Comparison of ENCODE assay signal across 9 cellular contexts in the genomic region with DNA sequence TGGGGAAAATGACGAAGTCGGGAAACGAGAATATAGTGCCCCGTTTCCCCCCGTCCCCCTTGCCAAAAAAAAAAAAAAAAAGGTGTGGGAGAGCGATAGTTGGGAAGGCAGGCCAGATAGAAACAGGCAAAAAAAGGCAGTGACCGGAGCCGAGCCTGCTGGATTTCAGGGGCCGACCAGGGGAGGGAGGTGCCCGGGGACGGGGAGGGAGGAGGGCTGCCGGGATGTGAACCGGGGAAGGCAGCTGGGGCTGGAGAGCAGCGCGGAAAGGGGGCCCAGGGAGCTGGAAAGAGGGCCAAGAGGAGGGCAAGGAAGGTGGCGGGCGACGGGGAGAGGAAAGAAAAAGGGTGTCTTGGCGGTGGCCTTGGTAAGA. TPM values are rescaled to one million over a fixed set of nuclear protein-coding genes. Genes with fewer than 3 reads are reported as not detected.
A peak's percentile ranks its signal among the peaks of the same experiment; 100 is the strongest.
DNase-seq lines count a peak whose midpoint lies in the region; ATAC-seq, FAIRE-seq and TF ChIP-seq lines count a peak whose summit lies in the region.
"Had no signal": no experiment of that assay in that cellular context is flagged by ENCODE, and none has a peak within 500 bp of the region (broad histone marks: within the 10 kb centered on the region; RNA-seq: fewer than 3 reads in every experiment).

No MANE protein-coding gene starts in this region.

- intact Hi-C loops in activated CD8-positive, alpha-beta T cell treated with anti-CD3 and anti-CD28 coated beads for 36 hours (cut with micrococcal nuclease): no loop called here
- intact Hi-C loops in left ventricle myocardium superior (cut with micrococcal nuclease) (no loop called here), prostate gland (cut with DNase I) (no loop called here)

- no peak for TF ChIP-seq CTCF in activated CD8-positive, alpha-beta T cell treated with anti-CD3 and anti-CD28 coated beads for 36 hours (IDR thresholded peaks at IDR 0.05)
- no peak for TF ChIP-seq CTCF in prostate gland (IDR thresholded peaks at IDR 0.05)

- peak; percentile 53 for DNase-seq in H7
- peak; percentile 12 for DNase-seq in activated CD8-positive, alpha-beta T cell treated with anti-CD3 and anti-CD28 coated beads for 36 hours
- DNase-seq in left ventricle myocardium superior: peak; percentile 24
- peak; percentile 6 for DNase-seq in prostate gland (ENCODE audit: low spot score)
- DNase-seq in GM12891 (ENCODE audit: insufficient read length, low spot score): no peak
- no peak for DNase-seq in stimulated activated naive CD4-positive, alpha-beta T cell (lab: John Stamatoyannopoulos, UW)
- DNase-seq in stimulated activated CD4-positive, alpha-beta T cell treated with anti-CD3 and anti-CD28 coated beads, Interleukin-4, amount 100 ng/mL, for 4 hours: no peak

- no peaks in the 10 kb centered on the region for H3K36me3 Mint-ChIP-seq in activated CD8-positive, alpha-beta T cell treated with anti-CD3 and anti-CD28 coated beads for 36 hours (ENCODE audit: low read depth)

- H3K27ac Mint-ChIP-seq in activated CD8-positive, alpha-beta T cell treated with anti-CD3 and anti-CD28 coated beads for 36 hours: no peak overlapping the region

- H3K4me1 ChIP-seq in prostate gland (replicated peaks): no peaks in the 10 kb centered on the region

- peaks cover 14% of the 10 kb centered on the region for H3K27me3 Mint-ChIP-seq in activated CD8-positive, alpha-beta T cell treated with anti-CD3 and anti-CD28 coated beads for 36 hours

- peaks cover 16% of the 10 kb centered on the region for H3K4me1 Mint-ChIP-seq in activated CD8-positive, alpha-beta T cell treated with anti-CD3 and anti-CD28 coated beads for 36 hours (ENCODE audit: low read depth)

- no peak for FAIRE-seq in GM12891 (lab: Jason Lieb, UNC)
- FAIRE-seq: endometrium had no signal

- TF ChIP-seq POLR2A in prostate gland (IDR thresholded peaks at IDR 0.05) (no peak), GM12891 (IDR thresholded peaks at IDR 0.05; ENCODE audit: low read depth, low read length) (no peak)

- H3K9me3 ChIP-seq in prostate gland: no peaks in the 10 kb centered on the region

- peak overlapping the region in 1 of 2 donors; percentile 50 for H3K27ac ChIP-seq in prostate gland

- POLR2A ChIA-PET in activated CD8-positive, alpha-beta T cell treated with anti-CD3 and anti-CD28 coated beads for 36 hours (lab: Charles Lee): interaction anchor here (0.6 to 0.7 kb wide), 3 partner anchors 8 to 455 kb away, joined by 3 read pairs; no protein-coding TSS in a partner anchor

- peaks cover 5% of the 10 kb centered on the region for H3K27me3 ChIP-seq in H7 (ENCODE audit: control insufficient read depth, insufficient read depth, low read length)
- H3K27me3 ChIP-seq in prostate gland (replicated peaks; ENCODE audit: insufficient read depth): no peaks in the 10 kb centered on the region

- CTCF ChIA-PET in activated CD8-positive, alpha-beta T cell treated with anti-CD3 and anti-CD28 coated beads for 36 hours (lab: Charles Lee): no interaction called here

- H3K36me3 ChIP-seq in H7 (replicated peaks; ENCODE audit: control insufficient read depth, insufficient read depth, low read length) (peaks cover 4% of the 10 kb centered on the region), prostate gland (no peaks in the 10 kb centered on the region)

- no peaks in the 10 kb centered on the region for H3K9me3 Mint-ChIP-seq in activated CD8-positive, alpha-beta T cell treated with anti-CD3 and anti-CD28 coated beads for 36 hours

- H3K4me3 Mint-ChIP-seq in activated CD8-positive, alpha-beta T cell treated with anti-CD3 and anti-CD28 coated beads for 36 hours: peak overlapping the region; percentile 84

- peak overlapping the region; percentile 87 for H3K4me3 ChIP-seq in H7 (ENCODE audit: insufficient read depth, low read depth, low read length)
- H3K4me3 ChIP-seq in prostate gland: peak overlapping the region; percentile 49 to 52

- no peak for ATAC-seq in activated CD8-positive, alpha-beta T cell treated with anti-CD3 and anti-CD28 coated beads for 36 hours
- ATAC-seq in left ventricle myocardium superior (peak; percentile 60), HG03108 (IDR thresholded peaks at IDR 0.05; ENCODE audit: unreplicated experiment) (no peak)

- WGBS in prostate gland: 2% methylated on average over 19 of the region's 19 CpGs

TF ChIP-seq in GM12891, 5 proteins besides CTCF, POLR2A, EP300 and RAD21:
- TF ChIP-seq POU2F2 (IDR thresholded peaks at IDR 0.05; ENCODE audit: low read depth, low read length) (no peak), SPI1 (IDR thresholded peaks at IDR 0.05; ENCODE audit: low read depth, low read length) (no peak), PAX5 (IDR thresholded peaks at IDR 0.05; ENCODE audit: insufficient read depth, low read length, severe bottlenecking) (no peak), TAF1 (IDR thresholded peaks at IDR 0.05; ENCODE audit: low read depth, low read length) (no peak), POLR2AphosphoS5 (IDR thresholded peaks at IDR 0.05; ENCODE audit: low read depth, low read length) (no peak)

RNA-seq across cellular contexts. Expression of a gene that starts 0.8 kb away (rescaled TPM):
- 22.6 and 31.7 TPM in 2 replicates for total RNA-seq in H7 (2014; rRNA removed; shearing (Covaris generic))
- 1 to 10 TPM in 1 of 2 experiments, under 1 TPM in 1; 0.98 to 1.3 TPM for total RNA-seq in activated CD8-positive, alpha-beta T cell treated with anti-CD3 and anti-CD28 coated beads for 36 hours
- 0.12 TPM for total RNA-seq in left ventricle myocardium superior
- total RNA-seq in prostate gland: 10 to 100 TPM; 11.0 to 58.4 TPM
- polyA plus RNA-seq in GM12891 (2012; ENCODE audit: low read depth, missing spikeins): not detected

Comparison
In these comparisons a context has a peak if more than half of its experiments do, and no peak if none do; other contexts are left out.
1. DNase-seq: peak in H7 (single experiment), activated CD8-positive, alpha-beta T cell treated with anti-CD3 and anti-CD28 coated beads for 36 hours (single experiment), left ventricle myocardium superior (single experiment) and prostate gland (single experiment); none in GM12891 (single experiment), stimulated activated naive CD4-positive, alpha-beta T cell (0 of 6) and stimulated activated CD4-positive, alpha-beta T cell treated with anti-CD3 and anti-CD28 coated beads, Interleukin-4, amount 100 ng/mL, for 4 hours (0 of 2).
2. RNA of a gene that starts 0.8 kb away (total RNA-seq): 11.0 to 58.4 TPM in prostate gland and 22.6 to 31.7 TPM in H7; 0.98 to 1.3 TPM in activated CD8-positive, alpha-beta T cell treated with anti-CD3 and anti-CD28 coated beads for 36 hours and 0.12 TPM in left ventricle myocardium superior (single experiment); every median in the first group is over 4 times any median in the second.